Comparison of ENCODE assay signal across 1 cellular context in genomic region chr16:3268294-3268693, GRCh38.
TF ChIP-seq lines count a peak whose summit lies in the region.

No MANE protein-coding gene starts in this region.

TF ChIP-seq in HepG2, 621 proteins besides CTCF, POLR2A, EP300 and RAD21:
- TF ChIP-seq FOXA3 (CRISPR knock-in tag; IDR thresholded peaks at IDR 0.05) (0 out of 2 replicates have a peak, but pooled peaks have one; percentile 8), FOXK1 (CRISPR knock-in tag; IDR thresholded peaks at IDR 0.05; ENCODE audit: borderline replicate concordance, low read depth) (no peak), SALL1 (CRISPR knock-in tag; IDR thresholded peaks at IDR 0.05) (peak; percentile 52; the same call in 1 of the 2 replicates), KDM6A (CRISPR knock-in tag; IDR thresholded peaks at IDR 0.05; ENCODE audit: low read depth) (0 out of 2 replicates have a peak, but pooled peaks have one; percentile 14), REL (CRISPR knock-in tag; conservative IDR thresholded peaks at IDR 0.05) (no peak), ZNF275 (CRISPR knock-in tag; IDR thresholded peaks at IDR 0.05; ENCODE audit: borderline replicate concordance) (no peak), RFX5 (IDR thresholded peaks at IDR 0.05; ENCODE audit: low read depth, low read length) (no peak), ZNF460 (CRISPR knock-in tag; IDR thresholded peaks at IDR 0.05; ENCODE audit: borderline replicate concordance) (no peak), ZNF264 (CRISPR knock-in tag; IDR thresholded peaks at IDR 0.05) (no peak), FOXP4 (CRISPR knock-in tag; IDR thresholded peaks at IDR 0.05) (peak; percentile 55; the same call in 1 of the 2 replicates), NCOA2 (CRISPR knock-in tag; IDR thresholded peaks at IDR 0.05) (0 out of 2 replicates have a peak, but pooled peaks have one; percentile 15), FOXP1 (IDR thresholded peaks at IDR 0.05) (no peak), FOXP1 (CRISPR knock-in tag; IDR thresholded peaks at IDR 0.05) (peak; percentile 49; the same call in 1 of the 2 replicates), BCL3 (CRISPR knock-in tag; IDR thresholded peaks at IDR 0.05) (no peak), MED1 (CRISPR knock-in tag; IDR thresholded peaks at IDR 0.05) (peak; percentile 36), GATAD2A (CRISPR knock-in tag; IDR thresholded peaks at IDR 0.05) (0 out of 2 replicates have a peak, but pooled peaks have one; percentile 34)
TF ChIP-seq in HepG2: peak in this region for 8.
